15 cellular contexts compared by ENCODE assay signal in the genomic region with DNA sequence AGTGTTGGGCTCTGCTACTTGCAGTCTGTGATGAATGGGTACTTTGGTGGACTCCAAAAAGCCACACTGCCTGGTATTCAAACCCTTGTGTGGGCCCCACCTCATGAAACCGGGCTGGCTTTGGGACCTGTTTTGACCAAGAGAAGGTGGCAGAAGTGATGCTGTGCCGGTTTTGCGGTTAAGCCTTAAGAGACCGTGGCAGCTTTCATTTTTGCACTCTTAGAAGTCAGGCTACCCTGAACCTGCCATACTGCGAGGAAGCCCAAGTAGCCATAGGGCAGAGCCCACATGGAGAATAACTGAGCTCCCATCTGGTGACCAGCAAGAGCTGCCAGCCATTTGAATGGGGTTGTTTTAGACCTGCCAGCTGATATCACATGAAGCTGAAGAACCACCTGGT. TPM values are rescaled to one million over a fixed set of nuclear protein-coding genes. Genes with fewer than 3 reads are reported as not detected.
DNase-seq lines count a peak whose midpoint lies in the region; ATAC-seq and TF ChIP-seq lines count a peak whose summit lies in the region.
"Had no signal": no experiment of that assay in that cellular context is flagged by ENCODE, and none has a peak within 500 bp of the region (broad histone marks: within the 10 kb centered on the region; RNA-seq: fewer than 3 reads in every experiment).

No MANE protein-coding gene starts in this region.

- no peaks in the 10 kb centered on the region for H3K9me2 ChIP-seq in MM.1S (replicated peaks; ENCODE audit: insufficient read depth, low read length)

- H3F3A ChIP-seq in MM.1S (ENCODE audit: insufficient read depth, low read length): peaks cover 34% of the 10 kb centered on the region

- H3K4me3 ChIP-seq in MM.1S (ENCODE audit: low read length) (no peak overlapping the region), esophagus muscularis mucosa (no peak overlapping the region)
- H3K4me3 ChIP-seq: A549, GM23338 had no signal

- TF ChIP-seq POLR2A in esophagus muscularis mucosa (IDR thresholded peaks at IDR 0.05; ENCODE audit: low read depth): no peak

- H3K27me3 ChIP-seq in MM.1S (replicated peaks; ENCODE audit: insufficient read depth, low read length) (no peaks in the 10 kb centered on the region), esophagus muscularis mucosa (no peaks in the 10 kb centered on the region)
- H3K27me3 ChIP-seq: BE2C had no signal

- H3K9me3 ChIP-seq in MM.1S (replicated peaks; ENCODE audit: insufficient read depth, low read length) (no peaks in the 10 kb centered on the region), esophagus muscularis mucosa (peaks cover 0 to 11% (median 2%) of the 10 kb centered on the region in 4 donors)
- H3K9me3 ChIP-seq: BE2C had no signal

- TF ChIP-seq EP300 in esophagus muscularis mucosa (IDR thresholded peaks at IDR 0.05): no peak

- H3K4me2 ChIP-seq in MM.1S (ENCODE audit: low read depth, low read length): 0 out of 2 replicates have a peak overlapping the region, but pooled peaks have one; percentile 1
- H3K4me2 ChIP-seq: A549, GM23338 had no signal

- H3K27ac ChIP-seq in MM.1S (ENCODE audit: low read length) (peak overlapping the region; percentile 75; the same call in 1 of the 2 replicates), esophagus muscularis mucosa (replicated peaks in 1 of 4) (peak overlapping the region in 3 of 4 donors; percentile 66 to 72 (median 69))
- H3K27ac ChIP-seq: A549, C4-2B had no signal

- TF ChIP-seq CTCF in MM.1S (IDR thresholded peaks at IDR 0.05; ENCODE audit: low read length): no peak
- TF ChIP-seq CTCF in esophagus muscularis mucosa (IDR thresholded peaks at IDR 0.05): no peak

- H3K4me1 ChIP-seq in MM.1S (ENCODE audit: low read length) (peaks cover 31% of the 10 kb centered on the region), esophagus muscularis mucosa (peaks cover 31 to 78% (median 60%) of the 10 kb centered on the region in 4 donors)
- H3K4me1 ChIP-seq: A549, BE2C had no signal

- intact Hi-C loops in esophagus muscularis mucosa (cut with DNase I): no loop called here

- ATAC-seq in HG03439 (IDR thresholded peaks at IDR 0.05; ENCODE audit: unreplicated experiment): no peak
- ATAC-seq: A549, GM23338, HepG2 had no signal

- DNase-seq in MM.1S: peak; percentile 91
- DNase-seq in RPMI8226: peak; percentile 39
- DNase-seq in esophagus muscularis mucosa (ENCODE audit: extremely low spot score): no peak
- no peak for DNase-seq in NCI-H82 treated with DMSO at 0.1 percent for 48 hours (lab: John Stamatoyannopoulos, UW; ENCODE audit: unreplicated experiment)
- no peak for DNase-seq in activated T-cell treated with anti-CD3 and anti-CD28 coated beads for 4 hours
- DNase-seq: BE2C; CD4-positive, alpha-beta memory T cell; DMS53; GF-D8; H7 had no signal

- H3K79me2 ChIP-seq in MM.1S (ENCODE audit: low read length): peaks cover 100% of the 10 kb centered on the region

- H4K20me1 ChIP-seq in MM.1S (ENCODE audit: insufficient read depth, low read length): no peaks in the 10 kb centered on the region

- WGBS in esophagus muscularis mucosa: 100% methylated on average over 4 of the region's 5 CpGs

- H3K9ac ChIP-seq in MM.1S (ENCODE audit: low read length): no peak overlapping the region

- H3K36me3 ChIP-seq in MM.1S (replicated peaks; ENCODE audit: insufficient read depth, low read length) (peaks cover 30% of the 10 kb centered on the region), esophagus muscularis mucosa (peaks cover 0 to 6% (median 3%) of the 10 kb centered on the region in 4 donors)

- H2AFZ ChIP-seq in MM.1S (ENCODE audit: low read length): no peak overlapping the region
- H2AFZ ChIP-seq: GM23338 had no signal

RNA-seq across cellular contexts. Expression of a gene that starts 10.2 kb away (rescaled TPM):
- total RNA-seq in esophagus muscularis mucosa: 100 to 1,000 TPM in 3 of 4 donors, 10 to 100 TPM in 1; 78.7 to 243 (median 138) TPM

Comparison
In these comparisons a context has a peak if more than half of its experiments do, and no peak if none do; other contexts are left out.
1. DNase-seq: peak in MM.1S (single experiment) and RPMI8226 (single experiment); none in esophagus muscularis mucosa (single experiment), NCI-H82 treated with DMSO at 0.1 percent for 48 hours (single experiment) and activated T-cell treated with anti-CD3 and anti-CD28 coated beads for 4 hours (single experiment).